In the genomic region with DNA sequence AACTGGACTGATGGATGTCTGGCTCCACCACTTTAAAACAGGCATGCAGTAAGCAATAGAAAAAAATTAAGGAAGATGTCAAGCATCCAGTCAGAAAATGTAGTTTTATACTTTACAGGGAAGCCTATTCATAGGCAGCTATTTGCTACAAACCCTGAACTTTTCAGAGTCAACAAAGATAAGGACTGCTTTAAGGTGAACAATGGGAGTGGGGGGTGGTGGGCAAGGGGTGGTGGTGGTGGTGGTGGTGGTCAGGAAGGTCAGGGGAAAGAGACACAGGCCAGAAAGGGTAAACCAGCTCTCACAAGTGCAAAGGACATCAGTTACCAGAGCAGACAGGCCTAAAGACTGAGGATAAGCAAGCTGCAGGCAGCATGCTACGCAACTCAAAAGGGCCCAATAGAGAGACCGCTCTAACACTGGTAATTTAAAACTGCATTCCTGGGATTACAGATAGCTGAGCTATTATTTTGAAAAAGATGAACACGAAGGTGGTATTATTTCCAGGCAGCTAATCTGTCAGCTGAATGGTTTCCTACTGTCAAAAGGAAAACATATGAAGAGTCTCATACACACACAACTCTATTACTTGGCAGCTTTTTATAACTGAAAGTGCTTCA, we compare ENCODE assay signal across 12 cellular contexts. TPM values are rescaled to one million over a fixed set of nuclear protein-coding genes. Genes with fewer than 3 reads are reported as not detected.
A peak's percentile ranks its signal among the peaks of the same experiment; 100 is the strongest.
DNase-seq lines count a peak whose midpoint lies in the region; ATAC-seq and TF ChIP-seq lines count a peak whose summit lies in the region.
"Had no signal": no experiment of that assay in that cellular context is flagged by ENCODE, and none has a peak within 500 bp of the region (broad histone marks: within the 10 kb centered on the region; RNA-seq: fewer than 3 reads in every experiment).

No MANE protein-coding gene starts in this region.

- ATAC-seq in activated T-helper 17 cell treated with anti-CD3 and anti-CD28 coated beads, Interleukin-2, amount 50 U/mL, for 72 hours (replicated peaks): no peak
- ATAC-seq in lower lobe of right lung (no peak), thoracic aorta (ENCODE audit: insufficient number of reproducible peaks, low FRiP score, low read depth) (no peak)

- CTCF ChIA-PET in activated naive CD4-positive, alpha-beta T cell treated with anti-CD3 and anti-CD28 coated beads, Interleukin-2, amount 10 ng/mL, durations not matched to agents 7 days and 5 days (lab: Charles Lee): interaction anchor here (0.8 to 1.2 kb wide), 2 partner anchors 15 to 52 kb away, joined by 3 to 5 read pairs; no protein-coding TSS in a partner anchor

- peak overlapping the region; percentile 1 for H3K27ac Mint-ChIP-seq in activated naive CD4-positive, alpha-beta T cell treated with anti-CD3 and anti-CD28 coated beads, Interleukin-2, amount 10 ng/mL, durations not matched to agents 7 days and 5 days
- peak overlapping the region; percentile 85 for H3K27ac Mint-ChIP-seq in activated T-helper 17 cell treated with anti-CD3 and anti-CD28 coated beads, Interleukin-2, amount 50 U/mL, for 72 hours
- H3K27ac Mint-ChIP-seq: neural progenitor cell had no signal

- peaks cover 78% of the 10 kb centered on the region for H3K4me1 Mint-ChIP-seq in activated naive CD4-positive, alpha-beta T cell treated with anti-CD3 and anti-CD28 coated beads, Interleukin-2, amount 10 ng/mL, durations not matched to agents 7 days and 5 days
- peaks cover 66% of the 10 kb centered on the region for H3K4me1 Mint-ChIP-seq in activated T-helper 17 cell treated with anti-CD3 and anti-CD28 coated beads, Interleukin-2, amount 50 U/mL, for 72 hours

- H3K9me3 Mint-ChIP-seq in activated naive CD4-positive, alpha-beta T cell treated with anti-CD3 and anti-CD28 coated beads, Interleukin-2, amount 10 ng/mL, durations not matched to agents 7 days and 5 days: no peaks in the 10 kb centered on the region
- no peaks in the 10 kb centered on the region for H3K9me3 Mint-ChIP-seq in activated T-helper 17 cell treated with anti-CD3 and anti-CD28 coated beads, Interleukin-2, amount 50 U/mL, for 72 hours

- DNase-seq in activated naive CD4-positive, alpha-beta T cell treated with anti-CD3 and anti-CD28 coated beads, Interleukin-2, amount 10 ng/mL, durations not matched to agents 7 days and 5 days: no peak
- no peak for DNase-seq in activated naive CD4-positive, alpha-beta T cell (lab: John Stamatoyannopoulos, UW)
- no peak for DNase-seq in lower lobe of right lung
- no peak for DNase-seq in thoracic aorta (ENCODE audit: low spot score)
- DNase-seq in NCI-H226: no peak
- no peak for DNase-seq in MV-4-11 (lab: John Stamatoyannopoulos, UW)
- DNase-seq in glomerular visceral epithelial cell (ENCODE audit: extremely low spot score): no peak
- DNase-seq: BE2C, cerebellar nuclear complex, MG63 had no signal

- H3K36me3 ChIP-seq in lower lobe of right lung (no peaks in the 10 kb centered on the region), thoracic aorta (no peaks in the 10 kb centered on the region)
- H3K36me3 ChIP-seq: BE2C, neural progenitor cell had no signal

- no peaks in the 10 kb centered on the region for H3K9me3 ChIP-seq in lower lobe of right lung
- H3K9me3 ChIP-seq in thoracic aorta: no peaks in the 10 kb centered on the region
- H3K9me3 ChIP-seq: BE2C, MG63 had no signal

- peak overlapping the region; percentile 27 for H3K27ac ChIP-seq in lower lobe of right lung
- peak overlapping the region in 1 of 2 donors; percentile 63 for H3K27ac ChIP-seq in thoracic aorta
- H3K27ac ChIP-seq: neural progenitor cell had no signal

- H3K4me1 ChIP-seq in lower lobe of right lung (peaks cover 99% of the 10 kb centered on the region), thoracic aorta (ENCODE audit: control insufficient read depth in 1 of 2, low read depth in 2 of 2) (peaks cover 79 to 92% of the 10 kb centered on the region in 2 donors)

- H3K36me3 Mint-ChIP-seq in activated naive CD4-positive, alpha-beta T cell treated with anti-CD3 and anti-CD28 coated beads, Interleukin-2, amount 10 ng/mL, durations not matched to agents 7 days and 5 days: peaks cover 12% of the 10 kb centered on the region
- peaks cover 19% of the 10 kb centered on the region for H3K36me3 Mint-ChIP-seq in activated T-helper 17 cell treated with anti-CD3 and anti-CD28 coated beads, Interleukin-2, amount 50 U/mL, for 72 hours (ENCODE audit: low read depth)

- intact Hi-C loops in lower lobe of right lung (cut with DNase I): no loop called here

- no peaks in the 10 kb centered on the region for H3K27me3 Mint-ChIP-seq in activated naive CD4-positive, alpha-beta T cell treated with anti-CD3 and anti-CD28 coated beads, Interleukin-2, amount 10 ng/mL, durations not matched to agents 7 days and 5 days
- no peaks in the 10 kb centered on the region for H3K27me3 Mint-ChIP-seq in activated T-helper 17 cell treated with anti-CD3 and anti-CD28 coated beads, Interleukin-2, amount 50 U/mL, for 72 hours

- no peaks in the 10 kb centered on the region for H3K27me3 ChIP-seq in lower lobe of right lung (ENCODE audit: low read depth)
- no peaks in the 10 kb centered on the region for H3K27me3 ChIP-seq in thoracic aorta (replicated peaks; ENCODE audit: insufficient read depth)
- H3K27me3 ChIP-seq: BE2C, MG63, neural progenitor cell had no signal

- TF ChIP-seq CTCF in lower lobe of right lung (IDR thresholded peaks at IDR 0.05) (no peak), thoracic aorta (IDR thresholded peaks at IDR 0.05) (no peak)

- H3K4me3 ChIP-seq in lower lobe of right lung: no peak overlapping the region
- peak overlapping the region; percentile 1 for H3K4me3 ChIP-seq in thoracic aorta
- H3K4me3 ChIP-seq: MG63, neural progenitor cell had no signal

- H3K4me3 Mint-ChIP-seq in activated naive CD4-positive, alpha-beta T cell treated with anti-CD3 and anti-CD28 coated beads, Interleukin-2, amount 10 ng/mL, durations not matched to agents 7 days and 5 days: no peak overlapping the region
- H3K4me3 Mint-ChIP-seq in activated T-helper 17 cell treated with anti-CD3 and anti-CD28 coated beads, Interleukin-2, amount 50 U/mL, for 72 hours: peak overlapping the region; percentile 64
- H3K4me3 Mint-ChIP-seq: neural progenitor cell had no signal

RNA-seq across cellular contexts. Expression of a gene that starts 14.8 kb away (rescaled TPM):
- total RNA-seq in activated T-helper 17 cell treated with anti-CD3 and anti-CD28 coated beads, Interleukin-2, amount 50 U/mL, for 72 hours: 10 to 100 TPM; 90.4 to 96.7 TPM
- 104 TPM for total RNA-seq in lower lobe of right lung
- total RNA-seq in thoracic aorta: 10 to 100 TPM; 49.0 to 70.9 TPM
